In genomic region chr14:101985957-101986356, GRCh38 we compare ENCODE assay signal across 26 cellular contexts. TPM values are rescaled to one million over a fixed set of nuclear protein-coding genes. Genes with fewer than 3 reads are reported as not detected.
DNase-seq lines count a peak whose midpoint lies in the region; ATAC-seq, FAIRE-seq and TF ChIP-seq lines count a peak whose summit lies in the region.
"Had no signal": no experiment of that assay in that cellular context is flagged by ENCODE, and none has a peak within 500 bp of the region (broad histone marks: within the 10 kb centered on the region; RNA-seq: fewer than 3 reads in every experiment).

No MANE protein-coding gene starts in this region.

- peaks cover 6% of the 10 kb centered on the region; the same call in 1 of the 2 replicates for H3K79me2 ChIP-seq in HCT116 (ENCODE audit: insufficient read depth, low read length)

- no peak overlapping the region for H3K9ac ChIP-seq in HCT116 (ENCODE audit: low read length)
- H3K9ac ChIP-seq: BLaER1 had no signal

- H3K9me2 ChIP-seq in HCT116 (ENCODE audit: insufficient read depth) = no peaks in the 10 kb centered on the region

- H2AFZ ChIP-seq in HCT116 (ENCODE audit: low read depth, low read length, poor library complexity, severe bottlenecking) = no peak overlapping the region

- POLR2A ChIA-PET in A673 (lab: Charles Lee; ENCODE audit: low non-redundant PET) = no interaction called here
- POLR2A ChIA-PET in HCT116 (lab: Charles Lee) = no interaction called here

- H3K36me3 ChIP-seq in A673 (ENCODE audit: insufficient read depth, low read length, poor library complexity, severe bottlenecking) (peaks cover 90% of the 10 kb centered on the region), HCT116 (ENCODE audit: control insufficient read depth in 1 of 2, insufficient read depth in 2 of 2, low read length in 2 of 2) (peaks cover 63 to 73% of the 10 kb centered on the region in 2 experiments; a peak in 3 of 4 replicates)

- H3K27ac ChIP-seq in A673 (ENCODE audit: low read depth, low read length, poor library complexity, severe bottlenecking) (no peak overlapping the region), HCT116 (ENCODE audit: low read depth, low read length) (no peak overlapping the region)
- H3K27ac ChIP-seq: BLaER1, SK-N-MC had no signal

- no peaks in the 10 kb centered on the region for H4K20me1 ChIP-seq in HCT116 (ENCODE audit: insufficient read depth)

- peaks cover 5% of the 10 kb centered on the region for H3K36me3 Mint-ChIP-seq in T-helper 17 cell (ENCODE audit: low read depth)
- peaks cover 77% of the 10 kb centered on the region for H3K36me3 Mint-ChIP-seq in central memory CD8-positive, alpha-beta T cell (ENCODE audit: insufficient read depth)

- intact Hi-C loops in A673 (cut with micrococcal nuclease; ENCODE audit: unreplicated experiment) = no loop called here
- intact Hi-C loops in HCT116 (cut with micrococcal nuclease) = loop anchor here (5.0 kb wide), 1 partner anchor 36 kb away; no protein-coding TSS in a partner anchor
- intact Hi-C loops in posterior cingulate gyrus (cut with DNase I) = loop anchor here (10.0 kb wide), 1 partner anchor 49 kb away; no protein-coding TSS in a partner anchor

- H3K27me3 ChIP-seq in A673 (replicated peaks; ENCODE audit: insufficient read depth, low read depth, low read length, poor library complexity) (no peaks in the 10 kb centered on the region), HCT116 (ENCODE audit: insufficient read depth, low read length) (no peaks in the 10 kb centered on the region)
- H3K27me3 ChIP-seq: BLaER1, MG63 had no signal

- DNase-seq in A673 (ENCODE audit: low spot score) = no peak
- no peak for DNase-seq in HCT116 (ENCODE audit: low read depth, low spot score)
- DNase-seq in T-helper 17 cell = no peak
- no peak for DNase-seq in central memory CD8-positive, alpha-beta T cell (ENCODE audit: low spot score in 2 of 2)
- no peak for DNase-seq in GM12891 (ENCODE audit: insufficient read length, low spot score)
- DNase-seq in posterior cingulate gyrus = no peak
- DNase-seq in NCI-H2227 (lab: John Stamatoyannopoulos, UW; ENCODE audit: unreplicated experiment) = no peak
- DNase-seq: CD4-positive, CD25-positive, alpha-beta regulatory T cell; DMS53; GOT3; KBM-7; MG63; NCI-H1105 treated with DMSO at 0.1 percent for 48 hours; NCI-H146; NCI-H1930; NCI-H2107; NCI-H446; NCI-H524 treated with DMSO at 0.1 percent for 48 hours; NCI-H774; NK-92 treated with Interleukin-12 subunit alpha and Interleukin-12 subunit beta, amount 100 ng/mL, for 24 hours; SIG-M5 had no signal

- H3K4me3 Mint-ChIP-seq in T-helper 17 cell = no peak overlapping the region
- no peak overlapping the region for H3K4me3 Mint-ChIP-seq in central memory CD8-positive, alpha-beta T cell
- H3K4me3 Mint-ChIP-seq: CD4-positive, CD25-positive, alpha-beta regulatory T cell had no signal

- CTCF ChIA-PET in A673 (lab: Charles Lee) (no interaction called here), HCT116 (lab: Charles Lee) (no interaction called here)

- no peaks in the 10 kb centered on the region for H3K9me3 Mint-ChIP-seq in central memory CD8-positive, alpha-beta T cell
- H3K9me3 Mint-ChIP-seq: CD4-positive, CD25-positive, alpha-beta regulatory T cell had no signal

- FAIRE-seq in GM12891 (lab: Jason Lieb, UNC) = no peak
- FAIRE-seq: RCC 7860 had no signal

- H3K4me1 ChIP-seq in A673 (ENCODE audit: insufficient read depth, low read length, poor library complexity, severe bottlenecking) = no peaks in the 10 kb centered on the region
- H3K4me1 ChIP-seq in HCT116 (ENCODE audit: control insufficient read depth in 1 of 2, insufficient read depth in 2 of 2, low read length in 2 of 2) = peaks cover under 1 to 2% of the 10 kb centered on the region in 2 experiments; a peak in 2 of 4 replicates
- H3K4me1 ChIP-seq: HAP-1 had no signal

- H3K27me3 Mint-ChIP-seq in T-helper 17 cell = no peaks in the 10 kb centered on the region
- no peaks in the 10 kb centered on the region for H3K27me3 Mint-ChIP-seq in central memory CD8-positive, alpha-beta T cell
- H3K27me3 Mint-ChIP-seq: CD4-positive, CD25-positive, alpha-beta regulatory T cell had no signal

- peaks cover 2% of the 10 kb centered on the region for H3K4me1 Mint-ChIP-seq in T-helper 17 cell
- peaks cover 17% of the 10 kb centered on the region for H3K4me1 Mint-ChIP-seq in central memory CD8-positive, alpha-beta T cell

- ATAC-seq in HCT116 (no peak), T-helper 17 cell (no peak), HG02642 (IDR thresholded peaks at IDR 0.05; ENCODE audit: poor library complexity, unreplicated experiment) (no peak)
- no peak for ATAC-seq in central memory CD8-positive, alpha-beta T cell (replicated peaks; ENCODE audit: extremely low read depth, poor library complexity, severe bottlenecking)

- H3K4me3 ChIP-seq in A673 (ENCODE audit: low read depth, low read length, poor library complexity, severe bottlenecking) = no peak overlapping the region
- H3K4me3 ChIP-seq in HCT116 (replicated peaks in 1 of 2; ENCODE audit: low read depth in 1 of 2, low read length in 2 of 2) = no peak overlapping the region
- H3K4me3 ChIP-seq: BLaER1, HAP-1, MG63, SK-N-MC had no signal

- H3K9me3 ChIP-seq in A673 (ENCODE audit: low read depth, low read length, poor library complexity, severe bottlenecking) (no peaks in the 10 kb centered on the region), HCT116 (ENCODE audit: control insufficient read depth in 1 of 2, insufficient read depth in 1 of 2, low read depth in 1 of 2, low read length in 2 of 2) (no peaks in the 10 kb centered on the region), T-helper 17 cell (ENCODE audit: control insufficient read depth, low read length, poor library complexity, severe bottlenecking) (no peaks in the 10 kb centered on the region)
- H3K9me3 ChIP-seq: BLaER1, HAP-1, MG63 had no signal

- TF ChIP-seq CTCF in A673 (conservative IDR thresholded peaks at IDR 0.05; ENCODE audit: low read depth, low read length) = no peak
- TF ChIP-seq CTCF in HCT116 (IDR thresholded peaks at IDR 0.05 in 2 of 3, conservative IDR thresholded peaks at IDR 0.05 in 1 of 3; ENCODE audit: borderline replicate concordance in 1 of 3, insufficient read depth in 1 of 3, low read depth in 2 of 3, low read length in 2 of 3) = no peak

- no peak overlapping the region for H3K4me2 ChIP-seq in HCT116 (ENCODE audit: low read length)
- H3K4me2 ChIP-seq: BLaER1 had no signal

- BruUV-seq in A673 (replicated peaks; lab: Mats Ljungman, UMichigan) = TSS peak; percentile 79
- TSS peak; percentile 40 for BruUV-seq in HCT116 (replicated peaks; lab: Mats Ljungman, UMichigan)

- TF ChIP-seq POLR2A in HCT116 (IDR thresholded peaks at IDR 0.05; ENCODE audit: borderline replicate concordance, extremely low read depth, insufficient read depth, insufficient read length) (no peak), GM12891 (IDR thresholded peaks at IDR 0.05; ENCODE audit: low read depth, low read length) (no peak)

- RAD21 ChIA-PET in HCT116 (lab: Charles Lee; ENCODE audit: low non-redundant PET in 1 of 2, low total read pairs in 2 of 2, uncharacterized antibody in 2 of 2, unreplicated experiment in 2 of 2) = interaction anchor here in 1 of 2 experiments (0.6 kb wide), 1 partner anchor 191 kb away, joined by 3 read pairs; no protein-coding TSS in a partner anchor

- TF ChIP-seq RAD21 in HCT116 (IDR thresholded peaks at IDR 0.05; ENCODE audit: low read depth) = no peak

- H3K27ac Mint-ChIP-seq in T-helper 17 cell = peak overlapping the region; percentile 37
- H3K27ac Mint-ChIP-seq in central memory CD8-positive, alpha-beta T cell (ENCODE audit: low read depth) = peak overlapping the region; percentile 29
- H3K27ac Mint-ChIP-seq: CD4-positive, CD25-positive, alpha-beta regulatory T cell had no signal

TF ChIP-seq in HCT116, 20 proteins besides CTCF, POLR2A, EP300 and RAD21:
- no peak for TF ChIP-seq ZBTB33 (IDR thresholded peaks at IDR 0.05; ENCODE audit: extremely low read depth, insufficient replicate concordance, low read length)

TF ChIP-seq in GM12891, 5 proteins besides CTCF, POLR2A, EP300 and RAD21:
- TF ChIP-seq TAF1 (IDR thresholded peaks at IDR 0.05; ENCODE audit: low read depth, low read length) = no peak
- no peak for TF ChIP-seq POU2F2 (IDR thresholded peaks at IDR 0.05; ENCODE audit: low read depth, low read length)
- no peak for TF ChIP-seq SPI1 (IDR thresholded peaks at IDR 0.05; ENCODE audit: low read depth, low read length)
- no peak for TF ChIP-seq PAX5 (IDR thresholded peaks at IDR 0.05; ENCODE audit: insufficient read depth, low read length, severe bottlenecking)
- no peak for TF ChIP-seq POLR2AphosphoS5 (IDR thresholded peaks at IDR 0.05; ENCODE audit: low read depth, low read length)

RNA-seq across cellular contexts. Expression of gene DYNC1H1, which starts 21.6 kb away (rescaled TPM):
- total RNA-seq in A673 (2021) (794 and 833 TPM in 2 replicates), HCT116 (2021; ENCODE audit: unreplicated experiment) (361 TPM), T-helper 17 cell (100 to 1,000 TPM; 318 to 366 TPM)
- 307 and 340 TPM in 2 replicates for polyA plus RNA-seq in HCT116 (2012)
- polyA plus RNA-seq in GM12891 (2012; ENCODE audit: low read depth, missing spikeins) = 67.4 TPM
